ENCODE assay signal across 16 cellular contexts in genomic region chr2:200077838-200078237, GRCh38.
DNase-seq lines count a peak whose midpoint lies in the region; ATAC-seq and TF ChIP-seq lines count a peak whose summit lies in the region.
"Had no signal": no experiment of that assay in that cellular context is flagged by ENCODE, and none has a peak within 500 bp of the region (broad histone marks: within the 10 kb centered on the region; RNA-seq: fewer than 3 reads in every experiment).

No MANE protein-coding gene starts in this region.

- 94 to 99% methylated on average over 3 of the region's 3 CpGs for WGBS in thyroid gland, 2 donors

- no peaks in the 10 kb centered on the region for H3K4me1 ChIP-seq in vagina
- peaks cover 0 to 10% of the 10 kb centered on the region in 2 donors for H3K4me1 ChIP-seq in thyroid gland

- H3K4me3 ChIP-seq in astrocyte of the spinal cord (ENCODE audit: low read depth, low read length) (no peak overlapping the region), vagina (no peak overlapping the region), thyroid gland (replicated peaks in 1 of 3) (no peak overlapping the region)
- H3K4me3 ChIP-seq: dorsolateral prefrontal cortex, transverse colon had no signal

- DNase-seq in NCI-H2171 treated with DMSO at 0.1 percent for 48 hours (lab: John Stamatoyannopoulos, UW) (peak; percentile 37), NCI-H2171 (lab: John Stamatoyannopoulos, UW) (no peak), astrocyte of the spinal cord (ENCODE audit: low read depth, low spot score) (peak; percentile 40), iris pigment epithelial cell (ENCODE audit: low read depth) (peak; percentile 68), vagina (ENCODE audit: extremely low spot score in 2 of 2) (no peak), globus pallidus (ENCODE audit: low spot score) (no peak), left lobe of liver (ENCODE audit: low spot score) (no peak), thyroid gland (no peak)
- DNase-seq: activated CD8-positive, alpha-beta memory T cell treated with anti-CD3 and anti-CD28 coated beads, Interleukin-2, amount 50 U/mL, for 4 hours; CD4-positive, CD25-positive, alpha-beta regulatory T cell; GDM1; H7; stimulated activated CD4-positive, alpha-beta T cell treated with anti-CD3 and anti-CD28 coated beads, Interleukin-4, amount 100 ng/mL, for 4 hours; transverse colon had no signal

- no peak for ATAC-seq in left lobe of liver
- ATAC-seq: sciatic nerve had no signal

- TF ChIP-seq POLR2A in vagina (IDR thresholded peaks at IDR 0.05) = no peak
- no peak for TF ChIP-seq POLR2A in thyroid gland (IDR thresholded peaks at IDR 0.05)

- no peaks in the 10 kb centered on the region for H3K9me3 ChIP-seq in vagina
- no peaks in the 10 kb centered on the region for H3K9me3 ChIP-seq in thyroid gland
- H3K9me3 ChIP-seq: transverse colon had no signal

- no peak for TF ChIP-seq CTCF in astrocyte of the spinal cord (IDR thresholded peaks at IDR 0.05; ENCODE audit: low read depth, low read length)
- TF ChIP-seq CTCF in vagina (IDR thresholded peaks at IDR 0.05) = no peak
- no peak for TF ChIP-seq CTCF in thyroid gland (IDR thresholded peaks at IDR 0.05)

- H3K27ac ChIP-seq in vagina (peak overlapping the region; percentile 25), thyroid gland (peak overlapping the region in 1 of 3 donors; percentile 10)

- intact Hi-C loops in vagina (cut with DNase I) (no loop called here), thyroid gland (cut with DNase I) (no loop called here)

- no peaks in the 10 kb centered on the region for H3K36me3 ChIP-seq in vagina
- no peaks in the 10 kb centered on the region for H3K36me3 ChIP-seq in thyroid gland
- H3K36me3 ChIP-seq: transverse colon had no signal

- H3K27me3 ChIP-seq in vagina (no peaks in the 10 kb centered on the region), thyroid gland (no peaks in the 10 kb centered on the region)
- H3K27me3 ChIP-seq: dorsolateral prefrontal cortex, transverse colon had no signal

- in situ Hi-C loops in astrocyte of the spinal cord (cut with HindIII; ENCODE audit: low sequenced_read_pairs) = no loop called here

Comparison
In these comparisons a context has a peak if more than half of its experiments do, and no peak if none do; other contexts are left out.
1. DNase-seq: peak in NCI-H2171 treated with DMSO at 0.1 percent for 48 hours (single experiment), astrocyte of the spinal cord (single experiment) and iris pigment epithelial cell (single experiment); none in NCI-H2171 (single experiment), vagina (0 of 2), globus pallidus (single experiment), left lobe of liver (single experiment) and thyroid gland (0 of 2).